In genomic region chr10:72407471-72407870, GRCh38 we compare ENCODE assay signal across 21 cellular contexts. TPM values are rescaled to one million over a fixed set of nuclear protein-coding genes. Genes with fewer than 3 reads are reported as not detected.
DNase-seq lines count a peak whose midpoint lies in the region; ATAC-seq, FAIRE-seq and TF ChIP-seq lines count a peak whose summit lies in the region.
"Had no signal": no experiment of that assay in that cellular context is flagged by ENCODE, and none has a peak within 500 bp of the region (broad histone marks: within the 10 kb centered on the region; RNA-seq: fewer than 3 reads in every experiment).

No MANE protein-coding gene starts in this region.

- H3K9ac ChIP-seq in HCT116 (ENCODE audit: low read length) (no peak overlapping the region), OCI-LY3 (ENCODE audit: low read length) (peak overlapping the region; percentile 91)

- FAIRE-seq in GM12892 (lab: Jason Lieb, UNC): no peak
- FAIRE-seq: A204.1, K562 had no signal

- H3K4me1 ChIP-seq in HCT116 (ENCODE audit: control insufficient read depth in 1 of 2, insufficient read depth in 2 of 2, low read length in 2 of 2) (no peaks in the 10 kb centered on the region), OCI-LY3 (ENCODE audit: low read length) (peaks cover 40% of the 10 kb centered on the region), Peyer's patch (no peaks in the 10 kb centered on the region)
- H3K4me1 ChIP-seq: BE2C had no signal

- ATAC-seq in HCT116: no peak
- ATAC-seq in stimulated activated memory B cell treated with anti-CD40 and anti-IgM and Interleukin-4, amounts not matched to agents 10 μg/mL and 1 μg/mL and 100 μg/mL, for 72 hours: peak; percentile 80
- ATAC-seq: GM23338, K562 had no signal

- intact Hi-C loops in HCT116 (cut with micrococcal nuclease): no loop called here

- H3K79me2 ChIP-seq in HCT116 (ENCODE audit: insufficient read depth, low read length) (no peaks in the 10 kb centered on the region), OCI-LY3 (ENCODE audit: low read length) (no peaks in the 10 kb centered on the region)

- TF ChIP-seq CTCF in HCT116 (IDR thresholded peaks at IDR 0.05 in 2 of 3, conservative IDR thresholded peaks at IDR 0.05 in 1 of 3; ENCODE audit: borderline replicate concordance in 1 of 3, insufficient read depth in 1 of 3, low read depth in 2 of 3, low read length in 2 of 3) (no peak), OCI-LY3 (IDR thresholded peaks at IDR 0.05; ENCODE audit: low read depth, low read length) (no peak), Peyer's patch (IDR thresholded peaks at IDR 0.05) (no peak)

- peak overlapping the region; percentile 37 for H3K27ac Mint-ChIP-seq in stimulated activated memory B cell treated with anti-CD40 and anti-IgM and Interleukin-4, amounts not matched to agents 10 μg/mL and 1 μg/mL and 100 μg/mL, for 72 hours
- H3K27ac Mint-ChIP-seq: GM23338 had no signal

- TF ChIP-seq POLR2A in GM12892 (IDR thresholded peaks at IDR 0.05; ENCODE audit: low read depth, low read length) (no peak), HCT116 (IDR thresholded peaks at IDR 0.05; ENCODE audit: borderline replicate concordance, extremely low read depth, insufficient read depth, insufficient read length) (no peak), Peyer's patch (IDR thresholded peaks at IDR 0.05) (no peak)

- TF ChIP-seq RAD21 in HCT116 (IDR thresholded peaks at IDR 0.05; ENCODE audit: low read depth): no peak

- H3K9me3 ChIP-seq in HCT116 (ENCODE audit: control insufficient read depth in 1 of 2, insufficient read depth in 1 of 2, low read depth in 1 of 2, low read length in 2 of 2) (no peaks in the 10 kb centered on the region), OCI-LY3 (ENCODE audit: insufficient read depth, low read length) (no peaks in the 10 kb centered on the region), Peyer's patch (no peaks in the 10 kb centered on the region)
- H3K9me3 ChIP-seq: BE2C had no signal

- no peaks in the 10 kb centered on the region for H3K36me3 ChIP-seq in HCT116 (ENCODE audit: control insufficient read depth in 1 of 2, insufficient read depth in 2 of 2, low read length in 2 of 2)
- H3K36me3 ChIP-seq in OCI-LY3 (replicated peaks; ENCODE audit: low read depth, low read length): no peaks in the 10 kb centered on the region
- peaks cover 0 to 8% (median 0%) of the 10 kb centered on the region in 3 donors for H3K36me3 ChIP-seq in Peyer's patch
- H3K36me3 ChIP-seq: BE2C had no signal

- no peaks in the 10 kb centered on the region for H3K27me3 Mint-ChIP-seq in stimulated activated memory B cell treated with anti-CD40 and anti-IgM and Interleukin-4, amounts not matched to agents 10 μg/mL and 1 μg/mL and 100 μg/mL, for 72 hours
- H3K27me3 Mint-ChIP-seq: CD4-positive, CD25-positive, alpha-beta regulatory T cell; CD8-positive, alpha-beta memory T cell had no signal

- DNase-seq in GM12892 (ENCODE audit: insufficient read length): peak; percentile 4
- no peak for DNase-seq in HCT116 (ENCODE audit: low read depth, low spot score)
- no peak for DNase-seq in Peyer's patch
- no peak for DNase-seq in medulla oblongata (ENCODE audit: extremely low spot score)
- no peak for DNase-seq in DMS153 treated with DMSO at 0.1 percent for 48 hours (lab: John Stamatoyannopoulos, UW; ENCODE audit: unreplicated experiment)
- no peak for DNase-seq in HT-29 (ENCODE audit: low spot score)
- DNase-seq: ACHN; BE2C; C1 segment of cervical spinal cord; CD4-positive, CD25-positive, alpha-beta regulatory T cell; CD8-positive, alpha-beta memory T cell; COR-L47; DMS79; GDM1; H7; IMR-90 had no signal

- CTCF ChIA-PET in HCT116 (lab: Charles Lee): no interaction called here

- H3K27ac ChIP-seq in HCT116 (ENCODE audit: low read depth, low read length) (no peak overlapping the region), OCI-LY3 (ENCODE audit: low read length) (peak overlapping the region; percentile 99), Peyer's patch (no peak overlapping the region)

- H2AFZ ChIP-seq in HCT116 (ENCODE audit: low read depth, low read length, poor library complexity, severe bottlenecking): no peak overlapping the region
- no peak overlapping the region for H2AFZ ChIP-seq in OCI-LY3 (ENCODE audit: low read depth, low read length)
- H2AFZ ChIP-seq: GM23338 had no signal

- peaks cover 20% of the 10 kb centered on the region for H3K4me1 Mint-ChIP-seq in stimulated activated memory B cell treated with anti-CD40 and anti-IgM and Interleukin-4, amounts not matched to agents 10 μg/mL and 1 μg/mL and 100 μg/mL, for 72 hours
- H3K4me1 Mint-ChIP-seq: CD4-positive, CD25-positive, alpha-beta regulatory T cell; GM23338 had no signal

- no peaks in the 10 kb centered on the region for H4K20me1 ChIP-seq in HCT116 (ENCODE audit: insufficient read depth)
- H4K20me1 ChIP-seq in OCI-LY3 (ENCODE audit: insufficient read depth, low read length): no peaks in the 10 kb centered on the region

- no peaks in the 10 kb centered on the region for H3K9me3 Mint-ChIP-seq in stimulated activated memory B cell treated with anti-CD40 and anti-IgM and Interleukin-4, amounts not matched to agents 10 μg/mL and 1 μg/mL and 100 μg/mL, for 72 hours
- H3K9me3 Mint-ChIP-seq: CD4-positive, CD25-positive, alpha-beta regulatory T cell; CD8-positive, alpha-beta memory T cell; GM23338 had no signal

- POLR2A ChIA-PET in HCT116 (lab: Charles Lee): no interaction called here

- H3K9me2 ChIP-seq in HCT116 (ENCODE audit: insufficient read depth): no peaks in the 10 kb centered on the region

- H3K4me3 ChIP-seq in HCT116 (replicated peaks in 1 of 2; ENCODE audit: low read depth in 1 of 2, low read length in 2 of 2) (no peak overlapping the region), OCI-LY3 (ENCODE audit: low read length) (peak overlapping the region; percentile 77), Peyer's patch (no peak overlapping the region)
- H3K4me3 ChIP-seq: GM23338, K562 had no signal

- H3K36me3 Mint-ChIP-seq in stimulated activated memory B cell treated with anti-CD40 and anti-IgM and Interleukin-4, amounts not matched to agents 10 μg/mL and 1 μg/mL and 100 μg/mL, for 72 hours: peaks cover 36% of the 10 kb centered on the region

- TSS peak; percentile 31 for BruUV-seq in HCT116 (replicated peaks; lab: Mats Ljungman, UMichigan)

- H3K4me3 Mint-ChIP-seq in stimulated activated memory B cell treated with anti-CD40 and anti-IgM and Interleukin-4, amounts not matched to agents 10 μg/mL and 1 μg/mL and 100 μg/mL, for 72 hours: no peak overlapping the region
- H3K4me3 Mint-ChIP-seq: CD8-positive, alpha-beta memory T cell; GM23338 had no signal

- H3K27me3 ChIP-seq in HCT116 (ENCODE audit: insufficient read depth, low read length) (no peaks in the 10 kb centered on the region), OCI-LY3 (ENCODE audit: low read depth, low read length) (no peaks in the 10 kb centered on the region), Peyer's patch (no peaks in the 10 kb centered on the region)
- H3K27me3 ChIP-seq: BE2C had no signal

- H3K4me2 ChIP-seq in HCT116 (ENCODE audit: low read length): no peak overlapping the region
- peak overlapping the region; percentile 99 for H3K4me2 ChIP-seq in OCI-LY3 (ENCODE audit: low read length)
- H3K4me2 ChIP-seq: GM23338 had no signal

- RAD21 ChIA-PET in HCT116 (lab: Charles Lee; ENCODE audit: low non-redundant PET in 1 of 2, low total read pairs in 2 of 2, uncharacterized antibody in 2 of 2, unreplicated experiment in 2 of 2): no interaction called here

TF ChIP-seq in HCT116, 20 proteins besides CTCF, POLR2A, EP300 and RAD21:
- TF ChIP-seq CEBPB (IDR thresholded peaks at IDR 0.05; ENCODE audit: low read depth) (no peak), SP1 (IDR thresholded peaks at IDR 0.05; ENCODE audit: low read depth) (no peak), FOSL1 (IDR thresholded peaks at IDR 0.05; ENCODE audit: low read depth) (no peak), REST (IDR thresholded peaks at IDR 0.05; ENCODE audit: low read depth) (no peak), ATF3 (IDR thresholded peaks at IDR 0.05) (no peak), ELF1 (IDR thresholded peaks at IDR 0.05; ENCODE audit: borderline replicate concordance, low read depth) (no peak), SRF (IDR thresholded peaks at IDR 0.05; ENCODE audit: low read depth) (no peak), JUND (IDR thresholded peaks at IDR 0.05) (no peak), ZNF274 (IDR thresholded peaks at IDR 0.05; ENCODE audit: low read depth, low read length) (no peak), POLR2AphosphoS5 (IDR thresholded peaks at IDR 0.05; ENCODE audit: low read depth, low read length) (no peak), SIN3A (IDR thresholded peaks at IDR 0.05; ENCODE audit: low read depth) (no peak)
TF ChIP-seq in HCT116: peak in this region for 0.

RNA-seq across cellular contexts. Expression of gene DNAJB12, which starts 52.8 kb away (rescaled TPM):
- polyA plus RNA-seq in GM12892 (2012; ENCODE audit: missing spikeins): 9.9 TPM
- total RNA-seq in HCT116 (2021; ENCODE audit: unreplicated experiment) (25.8 TPM), Peyer's patch (10 to 100 TPM; 33.0 to 54.1 (median 47.2) TPM)
- 19.8 and 23.4 TPM in 2 replicates for polyA plus RNA-seq in HCT116 (2012)
- total RNA-seq in HT-29 (2014; rRNA removed; shearing (Covaris generic)): 54.4 and 58.1 TPM in 2 replicates
